In genomic region chr14:44897041-44897843, GRCh38 we compare ENCODE assay signal across 8 cellular contexts.
DNase-seq lines count a peak whose midpoint lies in the region; ATAC-seq and TF ChIP-seq lines count a peak whose summit lies in the region.

No MANE protein-coding gene starts in this region.

- peaks cover 3% of the 10 kb centered on the region for H3K27me3 ChIP-seq in thymus (ENCODE audit: control insufficient read depth, insufficient read depth)

- DNase-seq in NCI-H1105 (lab: John Stamatoyannopoulos, UW) = peak; percentile 94
- DNase-seq in SKM-1 (lab: John Stamatoyannopoulos, UW; ENCODE audit: unreplicated experiment) = peak; percentile 39
- peak; percentile 88 for DNase-seq in activated naive CD8-positive, alpha-beta T cell treated with anti-CD3 and anti-CD28 coated beads for 36 hours
- DNase-seq in head of caudate nucleus = peak; percentile 95 to 99 (median 98)
- peak; percentile 97 for DNase-seq in osteocyte (ENCODE audit: extremely low spot score, unreplicated experiment)

- TF ChIP-seq POLR2A in GM10847 (IDR thresholded peaks at IDR 0.05; ENCODE audit: extremely low read depth, insufficient read length) = peak; percentile 31

- peak overlapping the region; percentile 74 for H3K4me3 ChIP-seq in thymus (ENCODE audit: low read length)

- no peak for TF ChIP-seq CTCF in osteocyte (IDR thresholded peaks at IDR 0.05)

- H3K4me3 Mint-ChIP-seq in activated naive CD8-positive, alpha-beta T cell treated with anti-CD3 and anti-CD28 coated beads for 36 hours = peak overlapping the region; percentile 88
- H3K4me3 Mint-ChIP-seq in osteocyte (ENCODE audit: unreplicated experiment) = peak overlapping the region; percentile 90

- H3K36me3 ChIP-seq in thymus (ENCODE audit: control insufficient read depth, insufficient read depth) = no peaks in the 10 kb centered on the region

- H3K27ac Mint-ChIP-seq in activated naive CD8-positive, alpha-beta T cell treated with anti-CD3 and anti-CD28 coated beads for 36 hours = peak overlapping the region; percentile 90
- peak overlapping the region; percentile 95 for H3K27ac Mint-ChIP-seq in osteocyte (ENCODE audit: unreplicated experiment)

- ATAC-seq in HG02642 (IDR thresholded peaks at IDR 0.05; ENCODE audit: poor library complexity, unreplicated experiment) = peak; percentile 94

- H3K4me1 Mint-ChIP-seq in activated naive CD8-positive, alpha-beta T cell treated with anti-CD3 and anti-CD28 coated beads for 36 hours = peaks cover 9% of the 10 kb centered on the region
- peaks cover 22% of the 10 kb centered on the region for H3K4me1 Mint-ChIP-seq in osteocyte (ENCODE audit: unreplicated experiment)

- intact Hi-C loops in head of caudate nucleus (cut with DNase I) = loop anchor here (5.0 to 10.0 kb wide), 2 partner anchors 65 to 238 kb away; partner anchors contain the start of genes FANCM, FKBP3, KLHL28 and TOGARAM1

- no peaks in the 10 kb centered on the region for H3K36me3 Mint-ChIP-seq in activated naive CD8-positive, alpha-beta T cell treated with anti-CD3 and anti-CD28 coated beads for 36 hours
- no peaks in the 10 kb centered on the region for H3K36me3 Mint-ChIP-seq in osteocyte (ENCODE audit: unreplicated experiment)

- no peaks in the 10 kb centered on the region for H3K27me3 Mint-ChIP-seq in activated naive CD8-positive, alpha-beta T cell treated with anti-CD3 and anti-CD28 coated beads for 36 hours
- no peaks in the 10 kb centered on the region for H3K27me3 Mint-ChIP-seq in osteocyte (ENCODE audit: unreplicated experiment)

- peak overlapping the region; percentile 93 for H3K27ac ChIP-seq in thymus (ENCODE audit: low read depth)

- under 1% methylated on average over 81 of the region's 81 CpGs for WGBS in thymus

- no peaks in the 10 kb centered on the region for H3K9me3 Mint-ChIP-seq in activated naive CD8-positive, alpha-beta T cell treated with anti-CD3 and anti-CD28 coated beads for 36 hours
- H3K9me3 Mint-ChIP-seq in osteocyte (ENCODE audit: unreplicated experiment) = no peaks in the 10 kb centered on the region

- peaks cover 4% of the 10 kb centered on the region for H3K4me1 ChIP-seq in thymus (ENCODE audit: control insufficient read depth, insufficient read depth, low read length)

- no peaks in the 10 kb centered on the region for H3K9me3 ChIP-seq in thymus (ENCODE audit: control insufficient read depth)

Comparison
In these comparisons a context has a peak if more than half of its experiments do, and no peak if none do; other contexts are left out.
1. Peak in every context shown above with its lines: DNase-seq, ATAC-seq, H3K4me3 ChIP-seq and H3K27ac ChIP-seq.
2. DNase-seq: peak in every context shown above with its lines; median percentile 98 in head of caudate nucleus; 97 in osteocyte; 94 in NCI-H1105; 88 in activated naive CD8-positive, alpha-beta T cell treated with anti-CD3 and anti-CD28 coated beads for 36 hours; 39 in SKM-1.